In the genomic region with DNA sequence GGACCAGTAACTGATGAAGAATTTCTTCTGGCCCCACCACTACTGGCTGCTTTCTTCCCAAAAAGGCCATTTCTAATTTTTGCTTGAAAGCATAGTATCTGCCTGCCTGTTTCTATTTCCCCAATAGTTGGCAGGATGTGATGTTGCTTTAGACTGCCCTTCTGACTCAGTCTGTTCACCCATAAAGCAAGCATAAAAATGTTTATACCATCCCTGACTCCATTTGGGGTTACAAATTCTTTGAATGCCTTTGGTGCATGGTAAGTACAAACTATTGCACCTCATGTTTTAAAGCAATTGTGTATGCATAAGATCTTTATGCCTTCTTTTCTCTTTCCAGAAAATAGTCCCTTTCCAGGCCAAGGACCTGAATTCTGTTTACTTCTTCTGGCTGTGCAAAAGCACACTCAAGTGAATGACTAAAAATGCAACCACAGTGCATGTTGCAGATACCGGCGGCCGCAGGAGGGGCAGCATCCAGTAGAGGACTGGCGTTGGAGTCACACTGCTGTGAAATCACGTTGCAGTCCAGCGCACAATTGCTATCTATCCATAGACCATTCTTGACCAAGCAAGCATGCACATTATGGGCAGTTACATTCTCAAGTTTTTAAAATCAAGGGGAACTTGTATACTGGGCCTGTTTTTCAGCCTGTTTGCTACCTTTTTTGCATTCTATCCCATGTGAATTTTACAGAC, we compare ENCODE assay signal across 18 cellular contexts.
DNase-seq lines count a peak whose midpoint lies in the region; ATAC-seq and TF ChIP-seq lines count a peak whose summit lies in the region.
"Had no signal": no experiment of that assay in that cellular context is flagged by ENCODE, and none has a peak within 500 bp of the region (broad histone marks: within the 10 kb centered on the region; RNA-seq: fewer than 3 reads in every experiment).

No MANE protein-coding gene starts in this region.

- no peaks in the 10 kb centered on the region for H3K4me1 ChIP-seq in osteoblast (ENCODE audit: insufficient read depth, low read length)
- H3K4me1 ChIP-seq: BLaER1 treated with 17β-estradiol and CSF1 and Interleukin-3, amounts not matched to agents 10 nM and 100 nM; esophagus muscularis mucosa; lower lobe of right lung; right atrium auricular region had no signal

- no peak overlapping the region for H3K27ac ChIP-seq in osteoblast (ENCODE audit: low read depth, low read length)
- H3K27ac ChIP-seq: BLaER1 treated with 17β-estradiol and CSF1 and Interleukin-3, amounts not matched to agents 10 nM and 100 nM; esophagus muscularis mucosa; lower lobe of right lung; right atrium auricular region had no signal

- ATAC-seq in HG02571 (IDR thresholded peaks at IDR 0.05; ENCODE audit: unreplicated experiment), result no peak
- ATAC-seq: lower lobe of right lung had no signal

- H3K4me3 ChIP-seq in osteoblast (ENCODE audit: insufficient read depth, low read length), result no peak overlapping the region
- H3K4me3 ChIP-seq: BLaER1 treated with 17β-estradiol and CSF1 and Interleukin-3, amounts not matched to agents 10 nM and 100 nM; esophagus muscularis mucosa; lower lobe of right lung; right atrium auricular region; tibial artery had no signal

- no peak for TF ChIP-seq CTCF in osteoblast (IDR thresholded peaks at IDR 0.05; ENCODE audit: extremely low read depth, low read depth, low read length)

- no peak overlapping the region for H3K4me2 ChIP-seq in osteoblast (ENCODE audit: insufficient read depth, low read length)
- H3K4me2 ChIP-seq: BLaER1 treated with 17β-estradiol and CSF1 and Interleukin-3, amounts not matched to agents 10 nM and 100 nM had no signal

- H3K36me3 ChIP-seq in osteoblast (ENCODE audit: insufficient read depth, low read length), result no peaks in the 10 kb centered on the region
- H3K36me3 ChIP-seq: BLaER1 treated with 17β-estradiol and CSF1 and Interleukin-3, amounts not matched to agents 10 nM and 100 nM; esophagus muscularis mucosa; lower lobe of right lung; right atrium auricular region; tibial artery had no signal

- H3K9me3 ChIP-seq in osteoblast (ENCODE audit: low read depth, low read length), result no peaks in the 10 kb centered on the region
- H3K9me3 ChIP-seq: BLaER1 treated with 17β-estradiol and CSF1 and Interleukin-3, amounts not matched to agents 10 nM and 100 nM; esophagus muscularis mucosa; lower lobe of right lung; right atrium auricular region; tibial artery had no signal

- no peaks in the 10 kb centered on the region for H3K27me3 ChIP-seq in osteoblast (ENCODE audit: insufficient read depth, low read length)
- H3K27me3 ChIP-seq: BLaER1 treated with 17β-estradiol and CSF1 and Interleukin-3, amounts not matched to agents 10 nM and 100 nM; esophagus muscularis mucosa; right atrium auricular region; tibial artery had no signal

- peak; percentile 32 for DNase-seq in AG20443 (ENCODE audit: low spot score)
- peak; percentile 17 for DNase-seq in LHCN-M2 (ENCODE audit: low read depth)
- DNase-seq in dedifferentiated amniotic fluid mesenchymal stem cell (ENCODE audit: extremely low spot score), result peak; percentile 51
- DNase-seq in osteoblast (ENCODE audit: insufficient read length, low spot score, missing footprints), result peak; percentile 47
- no peak for DNase-seq in SK-N-DZ (ENCODE audit: low spot score)
- DNase-seq in activated CD4-positive, alpha-beta T cell treated with anti-CD3 and anti-CD28 coated beads for 4 hours, result no peak
- no peak for DNase-seq in Ammon's horn (ENCODE audit: low spot score)
- DNase-seq: anterior cingulate cortex, KBM-7, lower lobe of right lung, NCI-H1417, NCI-H345, SHP77 treated with DMSO at 0.1 percent for 48 hours, tibial artery had no signal

- no peaks in the 10 kb centered on the region for H4K20me1 ChIP-seq in osteoblast (ENCODE audit: insufficient read depth, low read length)
- H4K20me1 ChIP-seq: BLaER1 treated with 17β-estradiol and CSF1 and Interleukin-3, amounts not matched to agents 10 nM and 100 nM had no signal

- H2AFZ ChIP-seq in osteoblast (ENCODE audit: low read length), result peak overlapping the region; percentile 50

- no peaks in the 10 kb centered on the region for H3K79me2 ChIP-seq in osteoblast (ENCODE audit: insufficient read depth, low read length)

Comparison
In these comparisons a context has a peak if more than half of its experiments do, and no peak if none do; other contexts are left out.
1. DNase-seq: peak in AG20443 (single experiment), LHCN-M2 (single experiment), dedifferentiated amniotic fluid mesenchymal stem cell (single experiment) and osteoblast (single experiment); none in SK-N-DZ (single experiment), activated CD4-positive, alpha-beta T cell treated with anti-CD3 and anti-CD28 coated beads for 4 hours (0 of 2) and Ammon's horn (single experiment).